ENCODE assay signal across 27 cellular contexts in the genomic region with DNA sequence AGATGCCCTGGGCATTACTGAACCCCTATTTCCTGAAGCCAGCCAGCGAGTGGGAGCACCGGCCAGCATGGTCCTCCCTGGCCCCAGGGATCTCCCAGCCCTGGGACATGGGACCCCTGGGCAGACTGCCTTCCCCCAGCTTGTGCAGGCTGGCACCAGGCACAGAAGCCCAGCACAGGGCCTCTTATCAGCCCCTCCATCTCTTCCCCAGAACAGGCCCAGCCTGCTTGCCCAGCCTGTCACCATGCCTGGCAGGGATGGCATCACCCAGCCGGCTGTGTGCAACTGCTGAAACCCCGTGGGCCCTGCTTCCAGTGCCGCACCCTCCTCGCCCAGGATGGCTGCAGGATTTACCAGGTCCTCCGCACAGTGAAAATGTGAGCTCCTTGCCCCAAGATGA. TPM values are rescaled to one million over a fixed set of nuclear protein-coding genes. Genes with fewer than 3 reads are reported as not detected.
"Had no signal": no experiment of that assay in that cellular context is flagged by ENCODE, and none has a peak within 500 bp of the region (broad histone marks: within the 10 kb centered on the region; RNA-seq: fewer than 3 reads in every experiment).

No MANE protein-coding gene starts in this region.

- H3K9me3 Mint-ChIP-seq: activated naive CD4-positive, alpha-beta T cell treated with anti-CD3 and anti-CD28 coated beads for 36 hours; activated T-cell treated with anti-CD3 and anti-CD28 coated beads, Interleukin-2, amount 50 U/mL, for 4 hours; natural killer cell treated with Interleukin-12 subunit alpha and Interleukin-12 subunit beta and Interleukin-15 and Interleukin-18, amount 100 ng/mL, for 72 hours; stimulated activated memory B cell treated with anti-CD40 and anti-IgM and Interleukin-4, amounts not matched to agents 10 μg/mL and 1 μg/mL and 100 μg/mL, for 72 hours; T-cell had no signal

- H3K4me1 ChIP-seq: left lung had no signal

- ATAC-seq: activated T-cell treated with anti-CD3 and anti-CD28 coated beads, Interleukin-2, amount 50 U/mL, for 4 hours; left lung; natural killer cell treated with Interleukin-12 subunit alpha and Interleukin-12 subunit beta and Interleukin-15 and Interleukin-18, amount 100 ng/mL, for 72 hours; sciatic nerve; stimulated activated memory B cell treated with anti-CD40 and anti-IgM and Interleukin-4, amounts not matched to agents 10 μg/mL and 1 μg/mL and 100 μg/mL, for 72 hours; T-cell had no signal

- H3K9me3 ChIP-seq: left lung, neutrophil, ovary, testis, vagina had no signal

- H3K27ac Mint-ChIP-seq: activated naive CD4-positive, alpha-beta T cell treated with anti-CD3 and anti-CD28 coated beads for 36 hours; endodermal cell; natural killer cell treated with Interleukin-12 subunit alpha and Interleukin-12 subunit beta and Interleukin-15 and Interleukin-18, amount 100 ng/mL, for 72 hours; stimulated activated memory B cell treated with anti-CD40 and anti-IgM and Interleukin-4, amounts not matched to agents 10 μg/mL and 1 μg/mL and 100 μg/mL, for 72 hours; T-cell had no signal

- DNase-seq: activated CD4-positive, alpha-beta T cell treated with anti-CD3 and anti-CD28 coated beads for 4 hours; activated CD4-positive, alpha-beta T cell treated with anti-CD3 and anti-CD28 coated beads, Interleukin-2, amount 50 U/mL, for 48 hours; activated CD4-positive, CD25-positive, alpha-beta regulatory T cell; activated CD8-positive, alpha-beta memory T cell treated with anti-CD3 and anti-CD28 coated beads, Interleukin-2, amount 50 U/mL, for 48 hours; activated naive CD4-positive, alpha-beta T cell treated with anti-CD3 and anti-CD28 coated beads for 36 hours; activated T-cell treated with anti-CD3 and anti-CD28 coated beads, Interleukin-2, amount 50 U/mL, for 4 hours; cerebellar nuclear complex; cortex of kidney; endodermal cell; foreskin melanocyte; kidney; ovary; stimulated activated CD4-positive, alpha-beta T cell treated with anti-CD3 and anti-CD28 coated beads, Interleukin-15, amount 100 ng/mL, for 24 hours; T-cell; testis; trophoblast cell had no signal

- H3K4me3 ChIP-seq: left lung, ovary, smooth muscle cell, testis, vagina had no signal

- H3K36me3 ChIP-seq: left lung, neutrophil, ovary, vagina had no signal

- H3K27ac ChIP-seq: left lung, neutrophil, ovary, testis, vagina had no signal

- H3K27me3 ChIP-seq: ovary, testis, vagina had no signal

- H3K36me3 Mint-ChIP-seq: natural killer cell treated with Interleukin-12 subunit alpha and Interleukin-12 subunit beta and Interleukin-15 and Interleukin-18, amount 100 ng/mL, for 72 hours; stimulated activated memory B cell treated with anti-CD40 and anti-IgM and Interleukin-4, amounts not matched to agents 10 μg/mL and 1 μg/mL and 100 μg/mL, for 72 hours; T-cell had no signal

- H3K4me2 ChIP-seq: smooth muscle cell had no signal

- H3K4me1 Mint-ChIP-seq: endodermal cell; stimulated activated memory B cell treated with anti-CD40 and anti-IgM and Interleukin-4, amounts not matched to agents 10 μg/mL and 1 μg/mL and 100 μg/mL, for 72 hours; T-cell had no signal

- H3K4me3 Mint-ChIP-seq: activated naive CD4-positive, alpha-beta T cell treated with anti-CD3 and anti-CD28 coated beads for 36 hours; activated T-cell treated with anti-CD3 and anti-CD28 coated beads, Interleukin-2, amount 50 U/mL, for 4 hours; endodermal cell; natural killer cell treated with Interleukin-12 subunit alpha and Interleukin-12 subunit beta and Interleukin-15 and Interleukin-18, amount 100 ng/mL, for 72 hours; stimulated activated memory B cell treated with anti-CD40 and anti-IgM and Interleukin-4, amounts not matched to agents 10 μg/mL and 1 μg/mL and 100 μg/mL, for 72 hours; T-cell had no signal

RNA-seq across cellular contexts. Expression of a gene that starts 12.1 kb away (rescaled TPM):
- total RNA-seq: activated CD8-positive, alpha-beta memory T cell treated with anti-CD3 and anti-CD28 coated beads for 36 hours; activated naive CD4-positive, alpha-beta T cell treated with anti-CD3 and anti-CD28 coated beads for 36 hours; activated T-cell treated with anti-CD3 and anti-CD28 coated beads, Interleukin-2, amount 50 U/mL, for 4 hours; epithelial cell of proximal tubule; kidney; left lung; lung microvascular endothelial cell; natural killer cell treated with Interleukin-12 subunit alpha and Interleukin-12 subunit beta and Interleukin-15 and Interleukin-18, amount 100 ng/mL, for 72 hours; ovary; pulmonary artery endothelial cell; sciatic nerve; smooth muscle cell; T-cell; vagina had no signal
- polyA plus RNA-seq: ovary, smooth muscle cell had no signal
